Comparison of ENCODE assay signal across 8 cellular contexts in the genomic region with DNA sequence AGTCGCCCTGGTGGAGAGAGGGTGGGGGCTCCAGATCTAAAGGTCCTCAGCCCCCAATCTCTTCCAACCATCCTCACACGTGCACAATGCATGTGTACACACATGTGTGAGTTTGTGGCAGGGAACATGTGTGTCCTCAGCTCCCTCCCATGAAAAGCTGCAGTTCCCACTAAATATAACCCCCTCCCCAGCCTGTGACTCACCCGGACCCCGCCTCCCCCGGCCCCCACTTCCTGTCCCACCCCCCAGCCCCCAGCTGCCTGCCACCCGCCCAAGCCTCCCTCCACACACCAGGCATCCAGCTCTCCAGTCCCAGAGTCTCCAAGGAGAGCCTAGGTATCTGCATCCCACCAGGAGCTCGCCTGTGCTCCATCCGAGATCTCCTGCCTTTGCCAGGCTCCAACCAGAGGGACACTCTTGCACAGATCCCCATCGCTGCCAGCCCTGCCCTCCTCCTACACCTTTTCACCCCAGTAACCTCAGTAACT. TPM values are rescaled to one million over a fixed set of nuclear protein-coding genes. Genes with fewer than 3 reads are reported as not detected.
DNase-seq lines count a peak whose midpoint lies in the region; ATAC-seq and TF ChIP-seq lines count a peak whose summit lies in the region.

No MANE protein-coding gene starts in this region.

- peaks cover 42% of the 10 kb centered on the region for H3K27me3 Mint-ChIP-seq in activated naive CD4-positive, alpha-beta T cell treated with anti-CD3 and anti-CD28 coated beads, Interleukin-2, amount 10 ng/mL, durations not matched to agents 7 days and 5 days
- H3K27me3 Mint-ChIP-seq in activated naive CD8-positive, alpha-beta T cell treated with anti-CD3 and anti-CD28 coated beads, Interleukin-2, amount 50 U/mL, for 24 hours = peaks cover 2% of the 10 kb centered on the region
- peaks cover 24% of the 10 kb centered on the region for H3K27me3 Mint-ChIP-seq in type B pancreatic cell

- H3K27ac Mint-ChIP-seq in activated naive CD4-positive, alpha-beta T cell treated with anti-CD3 and anti-CD28 coated beads, Interleukin-2, amount 10 ng/mL, durations not matched to agents 7 days and 5 days = no peak overlapping the region
- H3K27ac Mint-ChIP-seq in activated naive CD4-positive, alpha-beta T cell treated with anti-CD3 and anti-CD28 coated beads, Interleukin-2, amount 50 U/mL, for 72 hours = peak overlapping the region in 1 of 2 donors; percentile 42
- H3K27ac Mint-ChIP-seq in activated naive CD8-positive, alpha-beta T cell treated with anti-CD3 and anti-CD28 coated beads, Interleukin-2, amount 50 U/mL, for 24 hours = peak overlapping the region; percentile 85
- H3K27ac Mint-ChIP-seq in type B pancreatic cell = peak overlapping the region; percentile 98

- no peak for DNase-seq in activated naive CD4-positive, alpha-beta T cell treated with anti-CD3 and anti-CD28 coated beads, Interleukin-2, amount 10 ng/mL, durations not matched to agents 7 days and 5 days
- no peak for DNase-seq in activated naive CD4-positive, alpha-beta T cell treated with anti-CD3 and anti-CD28 coated beads, Interleukin-2, amount 50 U/mL, for 72 hours (ENCODE audit: low spot score in 2 of 2)
- DNase-seq in activated naive CD8-positive, alpha-beta T cell treated with anti-CD3 and anti-CD28 coated beads, Interleukin-2, amount 50 U/mL, for 24 hours = no peak
- DNase-seq in islet precursor cell = peak; percentile 88
- DNase-seq in type B pancreatic cell (ENCODE audit: extremely low spot score, unreplicated experiment) = no peak
- no peak for DNase-seq in NCI-H345 (lab: John Stamatoyannopoulos, UW)
- no peak for DNase-seq in T1000 (lab: John Stamatoyannopoulos, UW)

- peaks cover 2% of the 10 kb centered on the region for H3K36me3 Mint-ChIP-seq in activated naive CD4-positive, alpha-beta T cell treated with anti-CD3 and anti-CD28 coated beads, Interleukin-2, amount 10 ng/mL, durations not matched to agents 7 days and 5 days
- H3K36me3 Mint-ChIP-seq in activated naive CD4-positive, alpha-beta T cell treated with anti-CD3 and anti-CD28 coated beads, Interleukin-2, amount 50 U/mL, for 72 hours = peaks cover 5 to 13% of the 10 kb centered on the region in 2 donors
- no peaks in the 10 kb centered on the region for H3K36me3 Mint-ChIP-seq in activated naive CD8-positive, alpha-beta T cell treated with anti-CD3 and anti-CD28 coated beads, Interleukin-2, amount 50 U/mL, for 24 hours (ENCODE audit: low read depth)
- H3K36me3 Mint-ChIP-seq in type B pancreatic cell = peaks cover 5% of the 10 kb centered on the region

- peak overlapping the region; percentile 83 for H3K4me3 Mint-ChIP-seq in activated naive CD4-positive, alpha-beta T cell treated with anti-CD3 and anti-CD28 coated beads, Interleukin-2, amount 10 ng/mL, durations not matched to agents 7 days and 5 days
- H3K4me3 Mint-ChIP-seq in activated naive CD8-positive, alpha-beta T cell treated with anti-CD3 and anti-CD28 coated beads, Interleukin-2, amount 50 U/mL, for 24 hours = peak overlapping the region; percentile 84
- peak overlapping the region; percentile 95 for H3K4me3 Mint-ChIP-seq in type B pancreatic cell

- no peak for TF ChIP-seq CTCF in type B pancreatic cell (conservative IDR thresholded peaks at IDR 0.05)

- H3K9me3 Mint-ChIP-seq in activated naive CD4-positive, alpha-beta T cell treated with anti-CD3 and anti-CD28 coated beads, Interleukin-2, amount 10 ng/mL, durations not matched to agents 7 days and 5 days = no peaks in the 10 kb centered on the region
- H3K9me3 Mint-ChIP-seq in activated naive CD4-positive, alpha-beta T cell treated with anti-CD3 and anti-CD28 coated beads, Interleukin-2, amount 50 U/mL, for 72 hours = no peaks in the 10 kb centered on the region
- H3K9me3 Mint-ChIP-seq in activated naive CD8-positive, alpha-beta T cell treated with anti-CD3 and anti-CD28 coated beads, Interleukin-2, amount 50 U/mL, for 24 hours = no peaks in the 10 kb centered on the region
- no peaks in the 10 kb centered on the region for H3K9me3 Mint-ChIP-seq in type B pancreatic cell

- peaks cover 69% of the 10 kb centered on the region for H3K4me1 Mint-ChIP-seq in activated naive CD4-positive, alpha-beta T cell treated with anti-CD3 and anti-CD28 coated beads, Interleukin-2, amount 10 ng/mL, durations not matched to agents 7 days and 5 days
- H3K4me1 Mint-ChIP-seq in activated naive CD8-positive, alpha-beta T cell treated with anti-CD3 and anti-CD28 coated beads, Interleukin-2, amount 50 U/mL, for 24 hours = peaks cover 65% of the 10 kb centered on the region
- peaks cover 52% of the 10 kb centered on the region for H3K4me1 Mint-ChIP-seq in type B pancreatic cell (ENCODE audit: unreplicated experiment)

- ATAC-seq in activated naive CD4-positive, alpha-beta T cell treated with anti-CD3 and anti-CD28 coated beads, Interleukin-2, amount 50 U/mL, for 72 hours = no peak
- no peak for ATAC-seq in activated naive CD8-positive, alpha-beta T cell treated with anti-CD3 and anti-CD28 coated beads, Interleukin-2, amount 50 U/mL, for 24 hours
- no peak for ATAC-seq in HG03135 (IDR thresholded peaks at IDR 0.05; ENCODE audit: unreplicated experiment)

- CTCF ChIA-PET in activated naive CD4-positive, alpha-beta T cell treated with anti-CD3 and anti-CD28 coated beads, Interleukin-2, amount 10 ng/mL, durations not matched to agents 7 days and 5 days (lab: Charles Lee) = no interaction called here

RNA-seq across cellular contexts. Expression of gene DLG4, which starts 3.9 kb away (rescaled TPM):
- total RNA-seq in activated naive CD4-positive, alpha-beta T cell treated with anti-CD3 and anti-CD28 coated beads, Interleukin-2, amount 50 U/mL, for 72 hours = 10 to 100 TPM; 20.1 to 27.1 TPM
- total RNA-seq in type B pancreatic cell (ENCODE audit: low replicate concordance) = 7.8 and 46.1 TPM in 2 replicates

RNA-seq across cellular contexts. Expression of gene ACADVL, which starts 4.0 kb away (rescaled TPM):
- 100 to 1,000 TPM; 360 to 445 TPM for total RNA-seq in activated naive CD4-positive, alpha-beta T cell treated with anti-CD3 and anti-CD28 coated beads, Interleukin-2, amount 50 U/mL, for 72 hours
- total RNA-seq in type B pancreatic cell (ENCODE audit: low replicate concordance) = 573 and 617 TPM in 2 replicates

RNA-seq across cellular contexts. Expression of gene DVL2, which starts 18.6 kb away (rescaled TPM):
- total RNA-seq in activated naive CD4-positive, alpha-beta T cell treated with anti-CD3 and anti-CD28 coated beads, Interleukin-2, amount 50 U/mL, for 72 hours = 10 to 100 TPM; 56.2 to 73.4 TPM
- total RNA-seq in type B pancreatic cell (ENCODE audit: low replicate concordance) = 62.8 and 93.9 TPM in 2 replicates

RNA-seq across cellular contexts. Expression of gene PHF23, which starts 23.6 kb away (rescaled TPM):
- total RNA-seq in activated naive CD4-positive, alpha-beta T cell treated with anti-CD3 and anti-CD28 coated beads, Interleukin-2, amount 50 U/mL, for 72 hours = 10 to 100 TPM; 25.9 to 52.4 TPM
- 42.8 and 61.1 TPM in 2 replicates for total RNA-seq in type B pancreatic cell (ENCODE audit: low replicate concordance)

RNA-seq across cellular contexts. Expression of gene GABARAP, which starts 26.6 kb away (rescaled TPM):
- total RNA-seq in activated naive CD4-positive, alpha-beta T cell treated with anti-CD3 and anti-CD28 coated beads, Interleukin-2, amount 50 U/mL, for 72 hours = 100 to 1,000 TPM; 167 to 298 TPM
- total RNA-seq in type B pancreatic cell (ENCODE audit: low replicate concordance) = 478 and 570 TPM in 2 replicates
